In genomic region chr22:45626198-45626651, GRCh38 we compare ENCODE assay signal across 2 cellular contexts.
TF ChIP-seq lines count a peak whose summit lies in the region.

No MANE protein-coding gene starts in this region.

TF ChIP-seq in HCT116, 20 proteins besides CTCF, POLR2A, EP300 and RAD21:
- TF ChIP-seq JUND (IDR thresholded peaks at IDR 0.05) (peak; percentile 69), ZFX (IDR thresholded peaks at IDR 0.05) (no peak), CEBPB (IDR thresholded peaks at IDR 0.05; ENCODE audit: low read depth) (0 out of 2 replicates have a peak, but pooled peaks have one; percentile 33), SP1 (IDR thresholded peaks at IDR 0.05; ENCODE audit: low read depth) (peak; percentile 88), POLR2AphosphoS5 (IDR thresholded peaks at IDR 0.05; ENCODE audit: low read depth, low read length) (peak; percentile 63), REST (IDR thresholded peaks at IDR 0.05; ENCODE audit: low read depth) (no peak), ELF1 (IDR thresholded peaks at IDR 0.05; ENCODE audit: borderline replicate concordance, low read depth) (no peak), EGR1 (IDR thresholded peaks at IDR 0.05; ENCODE audit: low read depth) (no peak), YY1 (IDR thresholded peaks at IDR 0.05; ENCODE audit: extremely low read depth, insufficient replicate concordance, low read depth, low read length) (peak; percentile 8), FOSL1 (IDR thresholded peaks at IDR 0.05; ENCODE audit: low read depth) (peak; percentile 76), EZH2phosphoT487 (IDR thresholded peaks at IDR 0.05; ENCODE audit: borderline replicate concordance) (no peak), MAX (IDR thresholded peaks at IDR 0.05) (peak; percentile 98), SIN3A (IDR thresholded peaks at IDR 0.05; ENCODE audit: low read depth) (no peak), TCF7L2 (IDR thresholded peaks at IDR 0.05; ENCODE audit: borderline replicate concordance, extremely low read depth, insufficient read depth, insufficient read length) (peak; percentile 67), ATF3 (IDR thresholded peaks at IDR 0.05) (no peak), CBX3 (IDR thresholded peaks at IDR 0.05; ENCODE audit: low read depth) (peak; percentile 58; the same call in 1 of the 2 replicates), ZNF274 (IDR thresholded peaks at IDR 0.05; ENCODE audit: low read depth, low read length) (no peak), EZH2 (IDR thresholded peaks at IDR 0.05) (no peak), SRF (IDR thresholded peaks at IDR 0.05; ENCODE audit: low read depth) (no peak), ZBTB33 (IDR thresholded peaks at IDR 0.05; ENCODE audit: extremely low read depth, insufficient replicate concordance, low read length) (no peak)
TF ChIP-seq in HCT116: peak in this region for 9.

TF ChIP-seq in K562, 482 proteins besides CTCF, POLR2A, EP300 and RAD21:
- TF ChIP-seq CBX1 (IDR thresholded peaks at IDR 0.05; ENCODE audit: low read depth) (no peak), ZNF592 (IDR thresholded peaks at IDR 0.05) (no peak), NRF1 (conservative IDR thresholded peaks at IDR 0.05 in 1 of 2, IDR thresholded peaks at IDR 0.05 in 1 of 2) (peak in 1 of 2 experiments; percentile 24; a peak in 1 of 4 replicates), ZBTB2 (IDR thresholded peaks at IDR 0.05) (no peak), RBM15 (IDR thresholded peaks at IDR 0.05; ENCODE audit: insufficient read depth, low read length) (no peak), TRIM28 (IDR thresholded peaks at IDR 0.05) (no peak), MAZ (CRISPR knock-in tag; conservative IDR thresholded peaks at IDR 0.05 in 1 of 2, IDR thresholded peaks at IDR 0.05 in 1 of 2) (no peak), MEF2A (IDR thresholded peaks at IDR 0.05; ENCODE audit: control insufficient read depth, low read depth, low read length) (no peak), XRCC3 (IDR thresholded peaks at IDR 0.05) (no peak), RNF219 (CRISPR knock-in tag; IDR thresholded peaks at IDR 0.05) (no peak), TARDBP (IDR thresholded peaks at IDR 0.05) (no peak), HOXB6 (CRISPR knock-in tag; IDR thresholded peaks at IDR 0.05; ENCODE audit: borderline replicate concordance) (no peak), ZNF140 (CRISPR knock-in tag; IDR thresholded peaks at IDR 0.05) (no peak), E2F8 (IDR thresholded peaks at IDR 0.05; ENCODE audit: low read depth, partially characterized antibody) (no peak), HDAC3 (IDR thresholded peaks at IDR 0.05; ENCODE audit: borderline replicate concordance, partially characterized antibody) (no peak), ZNF398 (CRISPR knock-in tag; IDR thresholded peaks at IDR 0.05) (no peak), MEIS2 (IDR thresholded peaks at IDR 0.05; ENCODE audit: partially characterized antibody) (peak; percentile 34), NFE2 (IDR thresholded peaks at IDR 0.05; ENCODE audit: low read depth) (peak; percentile 43; the same call in 1 of the 2 replicates), BDP1 (IDR thresholded peaks at IDR 0.05; ENCODE audit: insufficient read depth, insufficient read length) (no peak), ZNF449 (CRISPR knock-in tag; IDR thresholded peaks at IDR 0.05) (no peak)
